In the genomic region with DNA sequence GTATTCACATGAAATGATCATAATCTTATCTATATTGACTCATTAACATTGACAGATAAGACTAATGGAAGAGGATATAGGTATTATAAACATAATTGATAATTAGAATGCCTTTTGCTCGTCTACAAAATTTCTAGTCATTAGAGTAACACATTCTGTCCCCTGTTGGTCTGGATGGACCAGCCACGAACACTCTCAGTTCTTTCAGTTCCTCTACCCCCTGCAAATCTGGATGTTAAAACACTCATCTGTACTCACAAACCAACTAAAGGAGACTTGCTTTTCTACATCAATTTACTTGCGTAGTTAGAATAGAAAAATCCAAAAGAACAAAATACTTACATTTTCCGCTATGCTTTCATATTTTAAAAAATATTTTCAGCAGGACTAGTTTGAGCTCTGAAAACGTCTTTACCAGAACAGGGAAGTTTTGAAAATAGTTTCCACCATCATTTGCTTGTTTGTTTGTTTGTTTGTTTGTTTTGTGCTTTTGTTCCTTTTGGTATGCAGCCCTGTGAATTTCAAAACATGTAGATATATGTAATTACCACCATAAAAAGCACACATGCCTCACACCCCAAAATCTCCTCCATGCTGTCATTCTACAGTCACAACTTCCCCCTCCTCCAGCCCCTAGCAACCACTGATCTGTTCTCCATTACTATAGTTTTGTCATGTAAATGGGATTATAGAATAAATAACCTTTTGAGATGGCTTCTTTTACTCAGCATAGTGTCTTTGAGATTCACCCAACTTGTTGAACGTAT, we compare ENCODE assay signal across 19 cellular contexts.
DNase-seq lines count a peak whose midpoint lies in the region; ATAC-seq, FAIRE-seq and TF ChIP-seq lines count a peak whose summit lies in the region.
"Had no signal": no experiment of that assay in that cellular context is flagged by ENCODE, and none has a peak within 500 bp of the region (broad histone marks: within the 10 kb centered on the region; RNA-seq: fewer than 3 reads in every experiment).

No MANE protein-coding gene starts in this region.

- H2AK5ac ChIP-seq in H1 (ENCODE audit: low read depth, low read length): no peak overlapping the region

- H3K27me3 ChIP-seq in HUES6 (ENCODE audit: control insufficient read depth, insufficient read depth, low read length) (no peaks in the 10 kb centered on the region; the same call in 1 of the 2 replicates), H1 (replicated peaks in 1 of 4; ENCODE audit: control insufficient read depth in 3 of 4, extremely low read depth in 1 of 4, insufficient read depth in 3 of 4, low read length in 3 of 4) (peaks cover 0 to 3% (median 0%) of the 10 kb centered on the region in 4 experiments; a peak in 2 of 7 replicates)

- no peak overlapping the region for H2BK20ac ChIP-seq in H1 (ENCODE audit: low read length)

- peak; percentile 41 for DNase-seq in NOMO-1 treated with DMSO at 0.1 percent for 48 hours (lab: John Stamatoyannopoulos, UW; ENCODE audit: unreplicated experiment)
- DNase-seq in H1 (ENCODE audit: low read depth in 1 of 2, low spot score in 2 of 2): no peak
- peak; percentile 28 for DNase-seq in medulla oblongata (ENCODE audit: extremely low spot score)
- DNase-seq in NCI-H146 treated with DMSO at 0.1 percent for 48 hours (lab: John Stamatoyannopoulos, UW; ENCODE audit: unreplicated experiment): no peak
- DNase-seq in stimulated activated naive B cell treated with anti-CD40 and anti-IgM and Interleukin-4, amounts not matched to agents 10 μg/mL and 1 μg/mL and 100 μg/mL, for 72 hours: no peak
- DNase-seq: C1 segment of cervical spinal cord; CD4-positive, alpha-beta T cell; DMS79; HCEC 1CT; HFFc6 had no signal

- H3K36me3 Mint-ChIP-seq in stimulated activated naive B cell treated with anti-CD40 and anti-IgM and Interleukin-4, amounts not matched to agents 10 μg/mL and 1 μg/mL and 100 μg/mL, for 72 hours: no peaks in the 10 kb centered on the region
- H3K36me3 Mint-ChIP-seq: IgD-negative memory B cell had no signal

- H3K27me3 Mint-ChIP-seq in stimulated activated naive B cell treated with anti-CD40 and anti-IgM and Interleukin-4, amounts not matched to agents 10 μg/mL and 1 μg/mL and 100 μg/mL, for 72 hours: peaks cover 8% of the 10 kb centered on the region in 2 donors
- H3K27me3 Mint-ChIP-seq: IgD-negative memory B cell had no signal

- no peak overlapping the region for H4K91ac ChIP-seq in H1 (replicated peaks; ENCODE audit: insufficient read length, low read length)

- no peaks in the 10 kb centered on the region for H3K79me2 ChIP-seq in H1 (ENCODE audit: control insufficient read depth in 1 of 2, insufficient read depth in 2 of 2, low read length in 2 of 2)

- no peak overlapping the region for H2BK15ac ChIP-seq in H1 (ENCODE audit: low read length)

- H3K4me1 Mint-ChIP-seq in stimulated activated naive B cell treated with anti-CD40 and anti-IgM and Interleukin-4, amounts not matched to agents 10 μg/mL and 1 μg/mL and 100 μg/mL, for 72 hours: peaks cover under 1% of the 10 kb centered on the region in 2 donors

- no peak overlapping the region for H4K5ac ChIP-seq in H1 (ENCODE audit: insufficient read length, low read depth, low read length)

- no peaks in the 10 kb centered on the region for H3K79me1 ChIP-seq in H1 (ENCODE audit: low read depth, low read length)

- no peak overlapping the region for H2BK12ac ChIP-seq in H1 (ENCODE audit: low read depth, low read length)

- H4K20me1 ChIP-seq in H1 (replicated peaks in 1 of 2; ENCODE audit: control insufficient read depth in 1 of 2, insufficient read depth in 2 of 2, low read length in 2 of 2): no peaks in the 10 kb centered on the region

- no peak for TF ChIP-seq EP300 in H1 (IDR thresholded peaks at IDR 0.05; ENCODE audit: borderline replicate concordance in 1 of 2, low read depth in 2 of 2, low read length in 2 of 2)

- H3K14ac ChIP-seq in H1 (ENCODE audit: insufficient read length): no peak overlapping the region

- H3K4me2 ChIP-seq in H1 (ENCODE audit: insufficient read depth in 1 of 2, low read depth in 2 of 2, low read length in 2 of 2): peak overlapping the region; percentile 9 to 16; a peak in 1 of 4 replicates

- H3K36me3 ChIP-seq in HUES6 (ENCODE audit: control insufficient read depth, insufficient read depth, low read length): no peaks in the 10 kb centered on the region
- no peaks in the 10 kb centered on the region for H3K36me3 ChIP-seq in H1 (ENCODE audit: control insufficient read depth in 2 of 4, insufficient read depth in 4 of 4, low read length in 3 of 4)

- TF ChIP-seq CTCF in H1 (IDR thresholded peaks at IDR 0.05; ENCODE audit: control extremely low read depth in 1 of 3, insufficient read depth in 1 of 3, low read depth in 1 of 3, low read length in 3 of 3): no peak

- no peak overlapping the region for H2BK5ac ChIP-seq in H1 (ENCODE audit: low read depth, low read length)

- peaks cover 0 to 2% of the 10 kb centered on the region in 2 donors for H3K9me3 Mint-ChIP-seq in stimulated activated naive B cell treated with anti-CD40 and anti-IgM and Interleukin-4, amounts not matched to agents 10 μg/mL and 1 μg/mL and 100 μg/mL, for 72 hours
- H3K9me3 Mint-ChIP-seq: CD4-positive, alpha-beta T cell; HFFc6 had no signal

- H3K27ac ChIP-seq in HUES6 (ENCODE audit: low read depth, low read length) (no peak overlapping the region), H1 (ENCODE audit: low read depth, low read length) (no peak overlapping the region)
- H3K27ac ChIP-seq: HL-60 had no signal

- no peak for TF ChIP-seq POLR2A in H1 (IDR thresholded peaks at IDR 0.05; ENCODE audit: control extremely low read depth in 1 of 2, low read depth in 2 of 2, low read length in 2 of 2)

- H3K4me3 Mint-ChIP-seq in stimulated activated naive B cell treated with anti-CD40 and anti-IgM and Interleukin-4, amounts not matched to agents 10 μg/mL and 1 μg/mL and 100 μg/mL, for 72 hours: no peak overlapping the region
- H3K4me3 Mint-ChIP-seq: B cell; CD4-positive, alpha-beta T cell; HFFc6; IgD-negative memory B cell had no signal

- FAIRE-seq in H1 (lab: Jason Lieb, UNC): no peak
- FAIRE-seq: A204.1, G401.6, GM12891, GM19239 had no signal

- no peak overlapping the region for H2AFZ ChIP-seq in H1 (ENCODE audit: low read length)

- peaks cover 26% of the 10 kb centered on the region for H3K4me1 ChIP-seq in HUES6 (ENCODE audit: control insufficient read depth, insufficient read depth, low read length)
- H3K4me1 ChIP-seq in H1 (replicated peaks in 1 of 4; ENCODE audit: control insufficient read depth in 3 of 4, insufficient read depth in 4 of 4, low read length in 3 of 4): peaks cover 0 to 9% (median 2%) of the 10 kb centered on the region in 4 experiments; a peak in 4 of 7 replicates

- POLR2A ChIA-PET in H1 (lab: Charles Lee; ENCODE audit: partially characterized antibody): no interaction called here

- no peak overlapping the region for H3K27ac Mint-ChIP-seq in stimulated activated naive B cell treated with anti-CD40 and anti-IgM and Interleukin-4, amounts not matched to agents 10 μg/mL and 1 μg/mL and 100 μg/mL, for 72 hours
- H3K27ac Mint-ChIP-seq: B cell; CD4-positive, alpha-beta T cell; HFFc6; IgD-negative memory B cell had no signal

- no peaks in the 10 kb centered on the region; the same call in 1 of the 2 replicates for H3K23me2 ChIP-seq in H1 (ENCODE audit: low read depth, low read length)

- 40% methylated on average over 6 of the region's 6 CpGs; no CpG with 5 or more reads in 1 of the 2 experiments for WGBS in H1 (ENCODE audit: extremely low coverage in 1 of 2, insufficient coverage in 1 of 2, insufficient read length in 1 of 2, insufficient replicate concordance in 2 of 2, low coverage in 1 of 2, low lambda C conversion rate in 2 of 2, missing lambda C conversion rate in 1 of 2), 2 experiments

- no peak for ATAC-seq in stimulated activated naive B cell treated with anti-CD40 and anti-IgM and Interleukin-4, amounts not matched to agents 10 μg/mL and 1 μg/mL and 100 μg/mL, for 72 hours (replicated peaks)
- ATAC-seq in HG02870 (IDR thresholded peaks at IDR 0.05; ENCODE audit: unreplicated experiment): no peak

- H3K9ac ChIP-seq in HUES6 (ENCODE audit: low read length): no peak overlapping the region
- H3K9ac ChIP-seq in H1 (replicated peaks in 1 of 4; ENCODE audit: extremely low read depth in 1 of 4, low read depth in 3 of 4, low read length in 3 of 4): no peak overlapping the region

- H3K23ac ChIP-seq in H1 (ENCODE audit: insufficient read length): no peak overlapping the region

- no peak overlapping the region for H3K18ac ChIP-seq in H1 (ENCODE audit: extremely low read depth, low read length)

- CTCF ChIA-PET in H1 (lab: Charles Lee; ENCODE audit: partially characterized antibody): interaction anchor here (0.5 to 1.7 kb wide), 5 partner anchors 12 to 913 kb away, joined by 3 to 5 read pairs (median 4); no protein-coding TSS in a partner anchor

- no peak overlapping the region for H3K4ac ChIP-seq in H1 (replicated peaks; ENCODE audit: insufficient read length, low read depth, low read length)

- H3K9me3 ChIP-seq in HUES6 (ENCODE audit: control insufficient read depth, insufficient read depth, low read depth, low read length): no peaks in the 10 kb centered on the region
- H3K9me3 ChIP-seq in H1 (ENCODE audit: insufficient read depth in 2 of 2, low read depth in 1 of 2, low read length in 1 of 2): no peaks in the 10 kb centered on the region

- H4K8ac ChIP-seq in H1 (ENCODE audit: extremely low read depth, insufficient read depth, low read length): no peak overlapping the region

- H3K4me3 ChIP-seq in HUES6 (ENCODE audit: low read depth, low read length) (0 out of 2 replicates have a peak overlapping the region, but pooled peaks have one; percentile 5), H1 (ENCODE audit: extremely low read depth in 1 of 4, insufficient read depth in 2 of 4, low read depth in 3 of 4, low read length in 4 of 4) (peak overlapping the region in 1 of 4 experiments; percentile 5; a peak in 1 of 8 replicates)

- H3K56ac ChIP-seq in H1 (replicated peaks; ENCODE audit: insufficient read length, low read depth, low read length): no peak overlapping the region

- no peak overlapping the region for H2BK120ac ChIP-seq in H1 (replicated peaks; ENCODE audit: low read depth, low read length)

- no peak for TF ChIP-seq RAD21 in H1 (IDR thresholded peaks at IDR 0.05 in 1 of 2, conservative IDR thresholded peaks at IDR 0.05 in 1 of 2; ENCODE audit: low read depth in 2 of 2, low read length in 2 of 2)

TF ChIP-seq in H1, 55 proteins besides CTCF, POLR2A, EP300 and RAD21 (continues in another document):
- TF ChIP-seq POU5F1 (IDR thresholded peaks at IDR 0.05; ENCODE audit: low read depth, low read length) (0 out of 2 replicates have a peak, but pooled peaks have one; percentile 35), SP2 (IDR thresholded peaks at IDR 0.05; ENCODE audit: low read length) (no peak), SAP30 (IDR thresholded peaks at IDR 0.05; ENCODE audit: insufficient read depth, insufficient replicate concordance, low read length) (no peak), FOSL1 (IDR thresholded peaks at IDR 0.05; ENCODE audit: insufficient read depth, low read depth, low read length) (no peak), YY1 (IDR thresholded peaks at IDR 0.05; ENCODE audit: low read depth, low read length) (no peak)

Comparison
In these comparisons a context has a peak if more than half of its experiments do, and no peak if none do; other contexts are left out.
1. DNase-seq: peak in NOMO-1 treated with DMSO at 0.1 percent for 48 hours (single experiment) and medulla oblongata (single experiment); none in H1 (0 of 2), NCI-H146 treated with DMSO at 0.1 percent for 48 hours (single experiment) and stimulated activated naive B cell treated with anti-CD40 and anti-IgM and Interleukin-4, amounts not matched to agents 10 μg/mL and 1 μg/mL and 100 μg/mL, for 72 hours (single experiment).